8 cellular contexts compared by ENCODE assay signal in the genomic region with DNA sequence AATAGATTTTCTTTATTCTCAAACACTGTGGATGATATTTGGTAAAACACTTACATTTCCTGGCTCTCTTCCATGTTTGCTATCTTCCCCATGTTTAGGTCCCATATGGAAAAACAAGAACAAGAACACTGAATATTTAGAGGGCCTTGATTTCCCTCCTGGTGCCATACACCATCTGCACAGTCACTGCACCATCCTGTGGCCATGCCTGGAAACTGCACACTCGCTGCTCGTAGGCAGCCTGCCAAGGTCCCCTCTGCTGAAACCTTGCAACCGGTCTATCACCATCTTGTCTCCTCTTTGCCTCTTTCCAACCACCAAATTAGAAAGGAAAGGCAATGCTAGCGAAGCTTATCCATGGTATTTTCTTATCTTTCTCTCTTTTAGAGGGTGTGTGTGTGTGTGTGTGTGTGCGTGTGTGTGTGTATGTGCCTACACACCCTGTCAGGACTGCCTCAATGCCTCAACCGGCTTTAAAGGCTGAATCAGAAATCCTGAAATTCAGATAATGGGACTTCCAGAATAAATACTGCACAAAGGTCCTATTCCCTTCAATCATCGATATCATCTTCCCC.
A peak's percentile ranks its signal among the peaks of the same experiment; 100 is the strongest.
DNase-seq lines count a peak whose midpoint lies in the region; ATAC-seq and TF ChIP-seq lines count a peak whose summit lies in the region.

No MANE protein-coding gene starts in this region.

- H3K9me3 Mint-ChIP-seq in mesothelial cell of epicardium, result no peaks in the 10 kb centered on the region

- no peak overlapping the region for H3K27ac Mint-ChIP-seq in mesothelial cell of epicardium

- no peak overlapping the region for H3K4me3 ChIP-seq in AG10803 (ENCODE audit: low read length)
- H3K4me3 ChIP-seq in dorsolateral prefrontal cortex, result no peak overlapping the region
- no peak overlapping the region for H3K4me3 ChIP-seq in upper lobe of left lung

- H3K9me3 ChIP-seq in upper lobe of left lung, result no peaks in the 10 kb centered on the region

- 44 to 53% methylated on average over 7 of the region's 7 CpGs for WGBS in upper lobe of left lung, 2 donors

- TF ChIP-seq EP300 in upper lobe of left lung (IDR thresholded peaks at IDR 0.05), result no peak

- H3K4me1 ChIP-seq in upper lobe of left lung, result no peaks in the 10 kb centered on the region

- TF ChIP-seq POLR2A in upper lobe of left lung (IDR thresholded peaks at IDR 0.05), result no peak

- ATAC-seq in GM18861 (IDR thresholded peaks at IDR 0.05; ENCODE audit: unreplicated experiment), result peak; percentile 62
- ATAC-seq in upper lobe of left lung (ENCODE audit: low FRiP score in 2 of 2), result peak; percentile 43 to 65
- no peak for ATAC-seq in HG03139 (IDR thresholded peaks at IDR 0.05; ENCODE audit: unreplicated experiment)

- no peak overlapping the region for H3K27ac ChIP-seq in dorsolateral prefrontal cortex
- H3K27ac ChIP-seq in upper lobe of left lung, result no peak overlapping the region

- H3K27me3 ChIP-seq in dorsolateral prefrontal cortex (peaks cover 0 to 68% (median 8%) of the 10 kb centered on the region in 45 donors), upper lobe of left lung (no peaks in the 10 kb centered on the region)

- intact Hi-C loops in dorsolateral prefrontal cortex (cut with DNase I), result loop anchor here (5.0 to 10.0 kb wide), 3 partner anchors 321 to 388 kb away; no protein-coding TSS in a partner anchor

- TF ChIP-seq CTCF in AG10803 (conservative IDR thresholded peaks at IDR 0.05; ENCODE audit: low read length) (peak; percentile 63), dorsolateral prefrontal cortex (IDR thresholded peaks at IDR 0.05 in 54 of 56, conservative IDR thresholded peaks at IDR 0.05 in 2 of 56; ENCODE audit: low read depth in 1 of 56, partially characterized antibody in 56 of 56) (peak in 54 of 56 donors; percentile 21 to 73 (median 56)), mesothelial cell of epicardium (IDR thresholded peaks at IDR 0.05; ENCODE audit: unreplicated experiment) (peak; percentile 68), upper lobe of left lung (IDR thresholded peaks at IDR 0.05) (peak; percentile 36 to 56 (median 44))

- peaks cover 39% of the 10 kb centered on the region for H3K4me1 Mint-ChIP-seq in mesothelial cell of epicardium

- DNase-seq in AG10803 (ENCODE audit: low read depth) (peak; percentile 16), NCI-H1436 treated with DMSO at 0.1 percent for 48 hours (lab: John Stamatoyannopoulos, UW) (peak; percentile 22), dorsolateral prefrontal cortex (peak in 6 of 10 donors; percentile 24 to 54 (median 51)), mesothelial cell of epicardium (ENCODE audit: low spot score in 2 of 2, unreplicated experiment in 2 of 2) (peak; percentile 45 to 79), upper lobe of left lung (peak in 1 of 2 donors; percentile 42)
- peak; percentile 10 for DNase-seq in activated CD4-positive, alpha-beta T cell treated with anti-CD3 and anti-CD28 coated beads for 1 hour

- H3K36me3 ChIP-seq in upper lobe of left lung, result no peaks in the 10 kb centered on the region

- no peaks in the 10 kb centered on the region for H3K27me3 Mint-ChIP-seq in mesothelial cell of epicardium (ENCODE audit: low read depth)

- no peaks in the 10 kb centered on the region for H3K36me3 Mint-ChIP-seq in mesothelial cell of epicardium

- H3K4me3 Mint-ChIP-seq in mesothelial cell of epicardium, result no peak overlapping the region
